In genomic region chr7:76998764-76999450, GRCh38 we compare ENCODE assay signal across 11 cellular contexts. TPM values are rescaled to one million over a fixed set of nuclear protein-coding genes. Genes with fewer than 3 reads are reported as not detected.
A peak's percentile ranks its signal among the peaks of the same experiment; 100 is the strongest.
DNase-seq lines count a peak whose midpoint lies in the region; ATAC-seq and TF ChIP-seq lines count a peak whose summit lies in the region.
"Not testable (repeated sequence)": the region's sequence is repeated elsewhere in the genome, so short reads cannot be mapped to it uniquely, and the experiment has no call there.
"Had no signal": no experiment of that assay in that cellular context is flagged by ENCODE, and none has a peak within 500 bp of the region (broad histone marks: within the 10 kb centered on the region; RNA-seq: fewer than 3 reads in every experiment).

No MANE protein-coding gene starts in this region.

- H3K79me2 ChIP-seq in Karpas-422 (ENCODE audit: low read length) = not testable (repeated sequence)

- H2AFZ ChIP-seq in Karpas-422 (ENCODE audit: low read length) = not testable (repeated sequence)

- H3K9me3 ChIP-seq in Karpas-422 (ENCODE audit: low read length); RWPE2 (ENCODE audit: severe bottlenecking): not testable (repeated sequence)

- H3K27ac ChIP-seq in Karpas-422 (ENCODE audit: low read length); RWPE2 (ENCODE audit: poor library complexity, severe bottlenecking): not testable (repeated sequence)

- not testable (repeated sequence) for H3K36me3 Mint-ChIP-seq in activated naive CD8-positive, alpha-beta T cell treated with anti-CD3 and anti-CD28 coated beads, Interleukin-2, amount 50 U/mL, for 24 hours (ENCODE audit: low read depth); osteocyte (ENCODE audit: unreplicated experiment)

- not testable (repeated sequence) for H3K4me1 ChIP-seq in Karpas-422 (ENCODE audit: low read length); RWPE2 (ENCODE audit: insufficient read depth, poor library complexity, severe bottlenecking)

- not testable (repeated sequence) for H3K9ac ChIP-seq in Karpas-422 (ENCODE audit: low read length)

- H3K36me3 ChIP-seq in Karpas-422 (ENCODE audit: insufficient read depth, low read length); RWPE2 (ENCODE audit: low read depth): not testable (repeated sequence)

- H3K9me3 Mint-ChIP-seq in activated naive CD8-positive, alpha-beta T cell treated with anti-CD3 and anti-CD28 coated beads, Interleukin-2, amount 50 U/mL, for 24 hours; osteocyte (ENCODE audit: unreplicated experiment): not testable (repeated sequence)

- H3K4me3 ChIP-seq in GM12865 (ENCODE audit: low read depth, low read length); Karpas-422 (ENCODE audit: low read length); RWPE2 (ENCODE audit: severe bottlenecking): not testable (repeated sequence)

- not testable (repeated sequence) for H3K4me1 Mint-ChIP-seq in activated naive CD8-positive, alpha-beta T cell treated with anti-CD3 and anti-CD28 coated beads, Interleukin-2, amount 50 U/mL, for 24 hours; osteocyte (ENCODE audit: unreplicated experiment)

- ATAC-seq in RWPE2 (ENCODE audit: low read depth) = peak; percentile 10; the same call in 2 of the 3 replicates
- peak; percentile 8 for ATAC-seq in activated naive CD8-positive, alpha-beta T cell treated with anti-CD3 and anti-CD28 coated beads, Interleukin-2, amount 50 U/mL, for 24 hours

- H4K20me1 ChIP-seq in Karpas-422 (ENCODE audit: insufficient read depth, low read depth, low read length) = not testable (repeated sequence)

- H3K4me2 ChIP-seq in Karpas-422 (ENCODE audit: low read depth, low read length, poor library complexity, severe bottlenecking) = not testable (repeated sequence)

- H3K4me3 Mint-ChIP-seq in activated naive CD8-positive, alpha-beta T cell treated with anti-CD3 and anti-CD28 coated beads, Interleukin-2, amount 50 U/mL, for 24 hours; osteocyte (ENCODE audit: unreplicated experiment): not testable (repeated sequence)

- H3K27ac Mint-ChIP-seq in activated naive CD8-positive, alpha-beta T cell treated with anti-CD3 and anti-CD28 coated beads, Interleukin-2, amount 50 U/mL, for 24 hours; osteocyte (ENCODE audit: unreplicated experiment): not testable (repeated sequence)

- H3K9me2 ChIP-seq in Karpas-422 (replicated peaks; ENCODE audit: insufficient read depth, low read length) = not testable (repeated sequence)

- not testable (repeated sequence) for H3K27me3 Mint-ChIP-seq in activated naive CD8-positive, alpha-beta T cell treated with anti-CD3 and anti-CD28 coated beads, Interleukin-2, amount 50 U/mL, for 24 hours; osteocyte (ENCODE audit: unreplicated experiment)

- not testable (repeated sequence) for H3K27me3 ChIP-seq in Karpas-422 (ENCODE audit: low read length); RWPE2 (ENCODE audit: insufficient read depth, poor library complexity, severe bottlenecking)

- DNase-seq in AG08395 (ENCODE audit: low spot score) (peak; percentile 4), GM12865 (ENCODE audit: low read depth) (peak; percentile 31), Karpas-422 (peak; percentile 75), RWPE2 (ENCODE audit: low spot score) (peak; percentile 76), fibroblast of gingiva (ENCODE audit: low read depth) (peak; percentile 7), left kidney (ENCODE audit: low read depth, low spot score) (peak; percentile 5), osteocyte (ENCODE audit: extremely low spot score, unreplicated experiment) (peak; percentile 57)
- not testable (repeated sequence) for DNase-seq in activated naive CD8-positive, alpha-beta T cell treated with anti-CD3 and anti-CD28 coated beads, Interleukin-2, amount 50 U/mL, for 24 hours

- TF ChIP-seq CTCF in GM12865 (IDR thresholded peaks at IDR 0.05; ENCODE audit: insufficient read depth, low read depth, low read length, missing control alignments); RWPE2 (IDR thresholded peaks at IDR 0.05; ENCODE audit: poor library complexity, severe bottlenecking); osteocyte (IDR thresholded peaks at IDR 0.05): not testable (repeated sequence)

RNA-seq across cellular contexts. Expression of gene SPDYE17, which starts 33.3 kb away (rescaled TPM):
- total RNA-seq in Karpas-422 (2014; rRNA removed; shearing (Covaris generic); ENCODE audit: low replicate concordance) = not detected in 2 replicates
- not detected in 2 replicates for total RNA-seq in osteocyte
- total RNA-seq: posterior vena cava, smooth muscle cell, transverse colon had no signal
